9 cellular contexts compared by ENCODE assay signal in the genomic region with DNA sequence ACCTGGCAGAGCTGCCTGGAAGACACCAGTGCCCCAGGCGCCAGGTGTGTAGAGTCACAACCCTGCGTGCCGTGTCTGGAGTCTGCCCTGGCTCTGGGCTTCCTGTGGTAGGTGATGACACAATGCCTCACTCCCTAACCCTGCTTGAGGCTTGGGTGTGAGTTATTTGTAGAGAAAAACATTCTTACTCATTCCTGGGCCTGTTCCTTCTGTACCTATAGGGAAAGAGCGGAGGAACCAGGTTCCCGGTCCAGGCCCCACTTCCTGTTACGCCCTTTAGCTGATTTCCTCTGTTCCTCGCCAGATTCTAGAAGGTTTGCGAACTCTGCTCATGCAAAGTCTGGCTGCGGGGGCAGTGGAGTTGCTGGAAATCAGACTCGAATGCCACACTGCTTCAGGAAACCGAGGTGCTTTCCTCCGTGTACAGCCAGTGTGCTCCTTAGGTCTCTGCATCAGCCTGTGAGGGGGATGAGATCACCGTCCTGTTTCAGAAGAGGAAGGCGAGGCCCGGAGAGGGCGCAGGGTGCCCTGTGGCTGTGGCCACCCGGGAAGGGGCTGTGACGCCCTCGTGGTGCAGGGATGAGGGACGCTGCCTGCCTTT.
DNase-seq lines count a peak whose midpoint lies in the region; ATAC-seq lines count a peak whose summit lies in the region.
"Had no signal": no experiment of that assay in that cellular context is flagged by ENCODE, and none has a peak within 500 bp of the region (broad histone marks: within the 10 kb centered on the region; RNA-seq: fewer than 3 reads in every experiment).

No MANE protein-coding gene starts in this region.

- H3K4me1 Mint-ChIP-seq in stimulated activated naive CD8-positive, alpha-beta T cell treated with anti-CD3 and anti-CD28 coated beads, Interleukin-15, amount 100 ng/mL, for 72 hours: peaks cover 94% of the 10 kb centered on the region
- H3K4me1 Mint-ChIP-seq: brain had no signal

- no peaks in the 10 kb centered on the region for H3K27me3 Mint-ChIP-seq in stimulated activated naive CD8-positive, alpha-beta T cell treated with anti-CD3 and anti-CD28 coated beads, Interleukin-15, amount 100 ng/mL, for 72 hours

- H3K27me3 ChIP-seq in SJCRH30: no peaks in the 10 kb centered on the region

- no peaks in the 10 kb centered on the region for H3K36me3 ChIP-seq in SJCRH30

- intact Hi-C loops in left ventricle myocardium superior (cut with micrococcal nuclease): no loop called here

- H3K9me3 ChIP-seq in SJCRH30 (replicated peaks): no peaks in the 10 kb centered on the region

- peak overlapping the region; percentile 93 to 96 for H3K27ac Mint-ChIP-seq in stimulated activated naive CD8-positive, alpha-beta T cell treated with anti-CD3 and anti-CD28 coated beads, Interleukin-15, amount 100 ng/mL, for 72 hours
- H3K27ac Mint-ChIP-seq: brain had no signal

- H3K4me3 ChIP-seq in SJCRH30: no peak overlapping the region

- no peaks in the 10 kb centered on the region; the same call in 1 of the 2 replicates for H3K4me1 ChIP-seq in SJCRH30

- H3K27ac ChIP-seq in SJCRH30: no peak overlapping the region

- DNase-seq in activated CD8-positive, alpha-beta memory T cell treated with anti-CD3 and anti-CD28 coated beads, Interleukin-2, amount 50 U/mL, for 4 hours: peak; percentile 70
- DNase-seq in left ventricle myocardium superior (no peak), RKO (ENCODE audit: low spot score) (no peak), SJCRH30 (no peak), mucosa of gallbladder (ENCODE audit: low spot score) (no peak)
- peak; percentile 64 to 94 for DNase-seq in stimulated activated naive CD8-positive, alpha-beta T cell treated with anti-CD3 and anti-CD28 coated beads, Interleukin-15, amount 100 ng/mL, for 72 hours

- H3K9me3 Mint-ChIP-seq in stimulated activated naive CD8-positive, alpha-beta T cell treated with anti-CD3 and anti-CD28 coated beads, Interleukin-15, amount 100 ng/mL, for 72 hours: no peaks in the 10 kb centered on the region
- H3K9me3 Mint-ChIP-seq: brain had no signal

- peak overlapping the region; percentile 71 to 81 for H3K4me3 Mint-ChIP-seq in stimulated activated naive CD8-positive, alpha-beta T cell treated with anti-CD3 and anti-CD28 coated beads, Interleukin-15, amount 100 ng/mL, for 72 hours
- H3K4me3 Mint-ChIP-seq: brain had no signal

- ATAC-seq in HG03442 (IDR thresholded peaks at IDR 0.05; ENCODE audit: unreplicated experiment): peak; percentile 23
- ATAC-seq in left ventricle myocardium superior: peak; percentile 32
- peak; percentile 87 for ATAC-seq in stimulated activated naive CD8-positive, alpha-beta T cell treated with anti-CD3 and anti-CD28 coated beads, Interleukin-15, amount 100 ng/mL, for 72 hours
- no peak for ATAC-seq in HG03439 (IDR thresholded peaks at IDR 0.05; ENCODE audit: unreplicated experiment)

Comparison
In these comparisons a context has a peak if more than half of its experiments do, and no peak if none do; other contexts are left out.
1. DNase-seq: peak in activated CD8-positive, alpha-beta memory T cell treated with anti-CD3 and anti-CD28 coated beads, Interleukin-2, amount 50 U/mL, for 4 hours (single experiment) and stimulated activated naive CD8-positive, alpha-beta T cell treated with anti-CD3 and anti-CD28 coated beads, Interleukin-15, amount 100 ng/mL, for 72 hours (2 of 2); none in left ventricle myocardium superior (single experiment), RKO (single experiment), SJCRH30 (0 of 2) and mucosa of gallbladder (single experiment).